In the genomic region with DNA sequence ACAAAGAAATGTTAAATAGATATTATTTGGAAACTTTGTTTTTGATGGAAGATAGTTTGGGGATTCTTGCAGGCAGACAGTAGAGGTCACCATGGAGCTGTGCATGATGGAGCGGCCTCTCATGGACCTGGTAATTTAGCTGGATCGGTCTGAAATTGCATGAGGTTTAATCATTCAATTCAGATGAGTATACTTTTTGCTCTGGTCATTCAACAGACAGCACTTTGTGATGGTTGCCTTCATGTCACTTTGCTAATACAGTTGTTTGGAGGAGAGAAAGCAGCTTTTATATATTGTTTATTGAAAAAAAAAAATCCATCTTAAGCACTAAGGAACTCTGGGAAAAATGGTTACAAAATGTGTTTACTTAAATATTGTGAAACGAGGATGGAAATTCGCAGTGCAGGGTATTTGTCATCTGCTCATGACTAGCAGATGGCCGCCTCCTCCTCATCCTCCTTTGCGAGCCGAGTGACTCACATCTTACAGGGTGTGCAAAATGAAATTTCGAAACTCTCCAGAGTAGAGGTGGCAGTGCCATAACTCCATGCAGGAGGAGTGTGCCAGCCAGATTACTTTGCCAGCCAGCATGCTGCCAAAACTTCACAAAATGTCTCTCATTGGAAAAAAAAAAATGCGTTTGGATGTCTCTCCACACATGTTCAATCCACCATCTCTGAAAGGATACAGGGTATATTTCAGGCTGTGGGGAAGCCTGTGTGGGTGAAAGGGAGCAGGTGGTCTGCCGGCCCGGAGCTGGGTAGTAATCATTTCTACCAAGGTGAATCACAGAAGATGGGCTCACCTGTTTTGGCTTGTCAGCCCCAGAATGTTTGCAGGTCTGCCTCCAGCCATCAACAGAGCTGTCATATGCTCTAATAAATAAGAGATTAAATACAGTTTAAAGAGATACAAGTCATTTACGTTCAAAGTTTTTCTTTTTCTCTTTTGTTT, we compare ENCODE assay signal across 9 cellular contexts.
DNase-seq lines count a peak whose midpoint lies in the region; ATAC-seq and TF ChIP-seq lines count a peak whose summit lies in the region.
"Had no signal": no experiment of that assay in that cellular context is flagged by ENCODE, and none has a peak within 500 bp of the region (broad histone marks: within the 10 kb centered on the region; RNA-seq: fewer than 3 reads in every experiment).

No MANE protein-coding gene starts in this region.

- H3K4me3 ChIP-seq in PC-9: peak overlapping the region; percentile 19; the same call in 1 of the 2 replicates

- peaks cover 11% of the 10 kb centered on the region for H3K4me1 ChIP-seq in PC-9 (replicated peaks; ENCODE audit: insufficient read depth)

- no peaks in the 10 kb centered on the region for H3K9me3 ChIP-seq in PC-9 (ENCODE audit: insufficient read depth, low read depth)
- H3K9me3 ChIP-seq: neutrophil had no signal

- peak; percentile 70 for DNase-seq in AG08396 (ENCODE audit: low spot score)
- peak; percentile 3 for DNase-seq in GOT3 (lab: John Stamatoyannopoulos, UW)
- DNase-seq in PC-9: peak; percentile 46 to 86
- DNase-seq in Right ventricle myocardium superior: peak; percentile 49
- peak; percentile 21 for DNase-seq in retina

- H3K4me1 Mint-ChIP-seq in activated naive CD8-positive, alpha-beta T cell (ENCODE audit: low read depth): peaks cover 9% of the 10 kb centered on the region

- no peaks in the 10 kb centered on the region for H3K9me3 Mint-ChIP-seq in activated naive CD8-positive, alpha-beta T cell (ENCODE audit: low read depth)

- no peaks in the 10 kb centered on the region for H3K36me3 ChIP-seq in PC-9 (ENCODE audit: low read depth)
- H3K36me3 ChIP-seq: neutrophil had no signal

- H4K20me1 ChIP-seq in PC-9 (ENCODE audit: insufficient read depth): no peaks in the 10 kb centered on the region

- no peak overlapping the region for H3K4me3 Mint-ChIP-seq in activated naive CD8-positive, alpha-beta T cell

- H2AFZ ChIP-seq in PC-9: no peak overlapping the region

- H3F3A ChIP-seq in PC-9 (ENCODE audit: insufficient read depth, low read depth): no peaks in the 10 kb centered on the region

- POLR2A ChIA-PET in PC-9 (lab: Charles Lee; ENCODE audit: unreplicated experiment): interaction anchor here (0.5 kb wide), 1 partner anchor 893 kb away, joined by 4 read pairs; no protein-coding TSS in a partner anchor

- intact Hi-C loops in PC-9 (cut with micrococcal nuclease; ENCODE audit: unreplicated experiment) (loop anchor here (1.0 to 5.0 kb wide), 6 partner anchors 193 to 861 kb away; no protein-coding TSS in a partner anchor), Right ventricle myocardium superior (cut with DNase I) (no loop called here)

- TF ChIP-seq CTCF in PC-9 (conservative IDR thresholded peaks at IDR 0.05): peak; percentile 59

- no peaks in the 10 kb centered on the region for H3K27me3 Mint-ChIP-seq in activated naive CD8-positive, alpha-beta T cell

- H3K27me3 ChIP-seq in PC-9 (ENCODE audit: insufficient read depth, low read depth): no peaks in the 10 kb centered on the region
- H3K27me3 ChIP-seq: neutrophil had no signal

- peak overlapping the region; percentile 28 for H3K27ac Mint-ChIP-seq in activated naive CD8-positive, alpha-beta T cell

- peak overlapping the region; percentile 57 for H3K4me2 ChIP-seq in PC-9

- CTCF ChIA-PET in PC-9 (lab: Charles Lee): interaction anchor here (0.6 to 1.0 kb wide), 2 partner anchors 286 to 745 kb away, joined by 3 to 4 read pairs; no protein-coding TSS in a partner anchor

- H3K79me2 ChIP-seq in PC-9 (ENCODE audit: low read depth): no peaks in the 10 kb centered on the region

- peak overlapping the region; percentile 87 for H3K27ac ChIP-seq in PC-9
- H3K27ac ChIP-seq: neutrophil had no signal

- H3K36me3 Mint-ChIP-seq in activated naive CD8-positive, alpha-beta T cell: no peaks in the 10 kb centered on the region

- BruUV-seq in PC-9 (replicated peaks; lab: Mats Ljungman, UMichigan): TSS peak; percentile 77

- no peaks in the 10 kb centered on the region for H3K9me2 ChIP-seq in PC-9 (ENCODE audit: insufficient read depth)

- ATAC-seq in Right ventricle myocardium superior (ENCODE audit: poor library complexity) (peak; percentile 88), HG02938 (IDR thresholded peaks at IDR 0.05; ENCODE audit: unreplicated experiment) (no peak), HG03354 (IDR thresholded peaks at IDR 0.05; ENCODE audit: poor library complexity, severe bottlenecking, unreplicated experiment) (no peak)

Comparison
In these comparisons a context has a peak if more than half of its experiments do, and no peak if none do; other contexts are left out.
1. DNase-seq: peak in every context shown above with its lines; median percentile 70 in AG08396; 66 in PC-9; 49 in Right ventricle myocardium superior; 21 in retina; 3 in GOT3.